Comparison of ENCODE assay signal across 20 cellular contexts in genomic region chr3:38190481-38190881, GRCh38. TPM values are rescaled to one million over a fixed set of nuclear protein-coding genes. Genes with fewer than 3 reads are reported as not detected.
DNase-seq lines count a peak whose midpoint lies in the region; ATAC-seq and TF ChIP-seq lines count a peak whose summit lies in the region.
"Had no signal": no experiment of that assay in that cellular context is flagged by ENCODE, and none has a peak within 500 bp of the region (broad histone marks: within the 10 kb centered on the region; RNA-seq: fewer than 3 reads in every experiment).

No MANE protein-coding gene starts in this region.

- H3K36me3 ChIP-seq in ascending aorta (peaks cover 4 to 20% of the 10 kb centered on the region in 2 donors), neutrophil (peaks cover 10% of the 10 kb centered on the region), colonic mucosa (no peaks in the 10 kb centered on the region)

- no peaks in the 10 kb centered on the region for H3K27me3 ChIP-seq in ascending aorta
- no peaks in the 10 kb centered on the region for H3K27me3 ChIP-seq in neutrophil
- H3K27me3 ChIP-seq in colonic mucosa = no peaks in the 10 kb centered on the region

- H3K27me3 Mint-ChIP-seq in activated T-cell treated with anti-CD3 and anti-CD28 coated beads, Interleukin-2, amount 50 U/mL, for 4 hours (ENCODE audit: low read depth) = no peaks in the 10 kb centered on the region
- H3K27me3 Mint-ChIP-seq: CD4-positive, CD25-positive, alpha-beta regulatory T cell had no signal

- no peaks in the 10 kb centered on the region for H3K9me3 Mint-ChIP-seq in activated T-cell treated with anti-CD3 and anti-CD28 coated beads, Interleukin-2, amount 50 U/mL, for 4 hours
- H3K9me3 Mint-ChIP-seq: H9 had no signal

- peak overlapping the region; percentile 8 to 22 for H3K27ac ChIP-seq in ascending aorta
- H3K27ac ChIP-seq in neutrophil = peak overlapping the region; percentile 63
- H3K27ac ChIP-seq in colonic mucosa = no peak overlapping the region
- H3K27ac ChIP-seq: HL-60 had no signal

- peaks cover 28% of the 10 kb centered on the region for H3K36me3 Mint-ChIP-seq in activated T-cell treated with anti-CD3 and anti-CD28 coated beads, Interleukin-2, amount 50 U/mL, for 4 hours (ENCODE audit: insufficient read depth)

- H3K9me3 ChIP-seq in ascending aorta (no peaks in the 10 kb centered on the region), neutrophil (no peaks in the 10 kb centered on the region), colonic mucosa (no peaks in the 10 kb centered on the region)

- DNase-seq in activated T-cell treated with anti-CD3 and anti-CD28 coated beads, Interleukin-2, amount 50 U/mL, for 4 hours = no peak
- DNase-seq in activated T-cell treated with anti-CD3 and anti-CD28 coated beads, Interleukin-2, amount 50 U/mL, for 48 hours = no peak
- peak; percentile 47 for DNase-seq in LHCN-M2 (ENCODE audit: low read depth)
- no peak for DNase-seq in ascending aorta (ENCODE audit: low spot score in 2 of 2)
- DNase-seq in colonic mucosa = no peak
- DNase-seq: CD4-positive, CD25-positive, alpha-beta regulatory T cell; DMS53; H9; KBM-7; MM.1S; NCI-H1105 treated with DMSO at 0.1 percent for 48 hours; NCI-H187; NCI-H69; NK-92 treated with Interleukin-12 subunit alpha and Interleukin-12 subunit beta, amount 100 ng/mL, for 24 hours; OCI-M1; RPMI8226 had no signal

- H3K4me1 ChIP-seq in ascending aorta (peaks cover 0 to 3% of the 10 kb centered on the region in 2 donors), neutrophil (ENCODE audit: control insufficient read depth in 1 of 2, insufficient read depth in 1 of 2, low read depth in 1 of 2, low read length in 1 of 2) (peaks cover 33 to 34% of the 10 kb centered on the region in 2 experiments), colonic mucosa (no peaks in the 10 kb centered on the region)

- intact Hi-C loops in ascending aorta (cut with DNase I) = no loop called here
- intact Hi-C loops in colonic mucosa (cut with DNase I) = no loop called here

- TF ChIP-seq CTCF in ascending aorta (IDR thresholded peaks at IDR 0.05) (no peak), neutrophil (IDR thresholded peaks at IDR 0.05) (no peak), colonic mucosa (IDR thresholded peaks at IDR 0.05) (no peak)

- H3K4me3 ChIP-seq in ascending aorta = no peak overlapping the region
- H3K4me3 ChIP-seq in neutrophil (ENCODE audit: low read depth in 1 of 2, low read length in 1 of 2) = no peak overlapping the region
- no peak overlapping the region for H3K4me3 ChIP-seq in colonic mucosa

- peaks cover 5% of the 10 kb centered on the region for H3K4me1 Mint-ChIP-seq in activated T-cell treated with anti-CD3 and anti-CD28 coated beads, Interleukin-2, amount 50 U/mL, for 4 hours (ENCODE audit: low read depth)
- H3K4me1 Mint-ChIP-seq: H9 had no signal

- no peak overlapping the region for H3K4me3 Mint-ChIP-seq in activated T-cell treated with anti-CD3 and anti-CD28 coated beads, Interleukin-2, amount 50 U/mL, for 4 hours
- H3K4me3 Mint-ChIP-seq: CD4-positive, CD25-positive, alpha-beta regulatory T cell; H9 had no signal

- ATAC-seq in activated T-cell treated with anti-CD3 and anti-CD28 coated beads, Interleukin-2, amount 50 U/mL, for 4 hours = peak; percentile 30 to 35
- no peak for ATAC-seq in HG02798 (IDR thresholded peaks at IDR 0.05; ENCODE audit: poor library complexity, unreplicated experiment)
- no peak for ATAC-seq in HG03469 (IDR thresholded peaks at IDR 0.05; ENCODE audit: unreplicated experiment)

- H3K9ac ChIP-seq in colonic mucosa (ENCODE audit: low read depth in 2 of 2, low read length in 2 of 2) = no peak overlapping the region

RNA-seq across cellular contexts. Expression of gene OXSR1, which starts 25.1 kb away (rescaled TPM):
- 10 to 100 TPM; 45.3 to 47.4 (median 45.5) TPM for total RNA-seq in activated T-cell treated with anti-CD3 and anti-CD28 coated beads, Interleukin-2, amount 50 U/mL, for 4 hours
- total RNA-seq in LHCN-M2 (2014; rRNA removed) (78.9 and 81.3 TPM in 2 replicates), ascending aorta (13.3 TPM), colonic mucosa (10 to 100 TPM; 32.0 to 57.3 TPM)
- polyA plus RNA-seq in LHCN-M2 (2012) = 43.2 TPM

RNA-seq across cellular contexts. Expression of gene MYD88, which starts 52.0 kb away (rescaled TPM):
- 10 to 100 TPM; 35.7 to 45.1 (median 37.7) TPM for total RNA-seq in activated T-cell treated with anti-CD3 and anti-CD28 coated beads, Interleukin-2, amount 50 U/mL, for 4 hours
- total RNA-seq in LHCN-M2 (2014; rRNA removed) (9.3 and 11.4 TPM in 2 replicates), ascending aorta (38.8 TPM), colonic mucosa (10 to 100 TPM; 69.5 to 70.4 TPM)
- 30.6 TPM for polyA plus RNA-seq in LHCN-M2 (2012)

RNA-seq across cellular contexts. Expression of gene ACAA1, which starts 53.6 kb away (rescaled TPM):
- total RNA-seq in activated T-cell treated with anti-CD3 and anti-CD28 coated beads, Interleukin-2, amount 50 U/mL, for 4 hours = 10 to 100 TPM; 49.6 to 62.0 (median 60.0) TPM
- total RNA-seq in LHCN-M2 (2014; rRNA removed) = 16.7 and 23.4 TPM in 2 replicates
- 61.5 TPM for polyA plus RNA-seq in LHCN-M2 (2012)
- total RNA-seq in ascending aorta = 52.6 TPM
- 100 to 1,000 TPM; 135 to 167 TPM for total RNA-seq in colonic mucosa

Comparison
In these comparisons a context has a peak if more than half of its experiments do, and no peak if none do; other contexts are left out.
1. ATAC-seq: peak in activated T-cell treated with anti-CD3 and anti-CD28 coated beads, Interleukin-2, amount 50 U/mL, for 4 hours (2 of 2); none in HG02798 (single experiment) and HG03469 (single experiment).